ENCODE assay signal across 16 cellular contexts in the genomic region with DNA sequence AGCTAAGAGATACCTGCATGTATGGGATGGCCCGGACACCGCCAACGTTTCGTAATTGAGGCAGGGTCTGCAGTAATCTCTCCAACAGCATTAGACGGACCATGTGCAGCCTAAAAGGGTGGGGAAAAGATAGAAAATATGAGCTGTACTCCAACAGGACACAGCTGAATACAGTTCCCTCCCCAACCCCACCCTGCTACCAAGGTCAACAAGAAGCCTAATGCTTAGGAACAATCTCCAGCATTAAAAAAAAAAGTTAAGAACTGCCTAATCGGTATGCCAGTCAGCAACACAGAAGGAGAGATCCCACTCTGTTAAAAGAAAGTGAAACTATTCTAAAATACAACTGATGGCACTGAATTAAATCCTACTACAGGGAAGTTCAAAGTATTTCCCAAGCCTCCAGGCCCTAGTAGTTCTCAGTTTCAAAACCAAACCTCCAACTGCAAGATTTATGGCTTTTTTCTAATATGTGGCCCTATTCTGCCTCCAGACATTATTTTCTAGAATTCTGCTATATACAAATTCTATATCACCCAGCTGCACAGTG.
"Had no signal": no experiment of that assay in that cellular context is flagged by ENCODE, and none has a peak within 500 bp of the region (broad histone marks: within the 10 kb centered on the region; RNA-seq: fewer than 3 reads in every experiment).

No MANE protein-coding gene starts in this region.

- H3K4me3 ChIP-seq: lower lobe of right lung, smooth muscle cell, tibial nerve had no signal

- H3K27me3 ChIP-seq: tibial nerve had no signal

- H3K27ac Mint-ChIP-seq: activated CD4-positive, alpha-beta memory T cell treated with anti-CD3 and anti-CD28 coated beads, Interleukin-2, amount 10 ng/mL, durations not matched to agents 7 days and 5 days; dendritic cell treated with granulocyte-macrophage colony-stimulating factor and Interleukin-4, amounts not matched to agents 40 ng/mL and 50 ng/mL, for 4 days; mesothelial cell of epicardium; stimulated activated memory B cell treated with anti-CD40 and anti-IgM and Interleukin-4, amounts not matched to agents 10 μg/mL and 1 μg/mL and 100 μg/mL, for 72 hours had no signal

- H3K9me3 Mint-ChIP-seq: dendritic cell treated with granulocyte-macrophage colony-stimulating factor and Interleukin-4, amounts not matched to agents 40 ng/mL and 50 ng/mL, for 4 days; effector memory CD8-positive, alpha-beta T cell; stimulated activated memory B cell treated with anti-CD40 and anti-IgM and Interleukin-4, amounts not matched to agents 10 μg/mL and 1 μg/mL and 100 μg/mL, for 72 hours had no signal

- H3K4me1 ChIP-seq: lower lobe of right lung, tibial nerve had no signal

- H3K4me1 Mint-ChIP-seq: brain, mesothelial cell of epicardium had no signal

- H3K4me3 Mint-ChIP-seq: activated CD4-positive, alpha-beta memory T cell treated with anti-CD3 and anti-CD28 coated beads, Interleukin-2, amount 10 ng/mL, durations not matched to agents 7 days and 5 days; brain; dendritic cell treated with granulocyte-macrophage colony-stimulating factor and Interleukin-4, amounts not matched to agents 40 ng/mL and 50 ng/mL, for 4 days; effector memory CD8-positive, alpha-beta T cell; mesothelial cell of epicardium; stimulated activated memory B cell treated with anti-CD40 and anti-IgM and Interleukin-4, amounts not matched to agents 10 μg/mL and 1 μg/mL and 100 μg/mL, for 72 hours had no signal

- ATAC-seq: effector memory CD8-positive, alpha-beta T cell; lower lobe of right lung; stimulated activated memory B cell treated with anti-CD40 and anti-IgM and Interleukin-4, amounts not matched to agents 10 μg/mL and 1 μg/mL and 100 μg/mL, for 72 hours had no signal

- H3K27me3 Mint-ChIP-seq: activated CD4-positive, alpha-beta memory T cell treated with anti-CD3 and anti-CD28 coated beads, Interleukin-2, amount 10 ng/mL, durations not matched to agents 7 days and 5 days; brain; dendritic cell treated with granulocyte-macrophage colony-stimulating factor and Interleukin-4, amounts not matched to agents 40 ng/mL and 50 ng/mL, for 4 days; effector memory CD8-positive, alpha-beta T cell; naive B cell; stimulated activated memory B cell treated with anti-CD40 and anti-IgM and Interleukin-4, amounts not matched to agents 10 μg/mL and 1 μg/mL and 100 μg/mL, for 72 hours had no signal

- DNase-seq: activated CD4-positive, alpha-beta memory T cell treated with anti-CD3 and anti-CD28 coated beads, Interleukin-2, amount 10 ng/mL, durations not matched to agents 7 days and 5 days; activated CD4-positive, alpha-beta T cell treated with anti-CD3 and anti-CD28 coated beads for 1 hour; activated naive CD4-positive, alpha-beta T cell treated with Interleukin-2 at 50 U/mL for 16 hours; effector memory CD8-positive, alpha-beta T cell; erythroblast; hypothalamus; kidney glomerular epithelial cell; lower lobe of right lung; naive B cell; posterior cingulate gyrus had no signal

- H3K27ac ChIP-seq: lower lobe of right lung, tibial nerve had no signal
